ENCODE assay signal across 10 cellular contexts in the genomic region with DNA sequence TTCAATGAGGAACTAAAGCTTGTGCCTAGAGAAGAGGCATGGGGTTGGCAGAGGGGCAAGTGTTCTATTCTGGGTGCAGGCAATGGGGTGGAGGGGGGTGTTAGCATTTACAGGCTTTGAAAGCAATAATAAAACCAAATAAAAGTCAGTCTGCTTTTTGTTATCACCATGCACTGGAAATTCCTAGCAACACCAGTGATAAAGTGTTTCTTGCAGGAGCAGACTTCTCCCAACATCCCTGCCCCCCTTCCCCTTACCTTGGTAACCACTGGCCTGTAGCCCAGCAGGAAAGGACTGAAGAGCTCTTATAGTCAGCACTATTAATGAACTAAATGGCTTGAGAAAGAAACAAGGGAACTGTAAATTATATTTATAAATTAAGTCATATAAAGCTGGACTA.
DNase-seq lines count a peak whose midpoint lies in the region; ATAC-seq and TF ChIP-seq lines count a peak whose summit lies in the region.
"Had no signal": no experiment of that assay in that cellular context is flagged by ENCODE, and none has a peak within 500 bp of the region (broad histone marks: within the 10 kb centered on the region; RNA-seq: fewer than 3 reads in every experiment).

No MANE protein-coding gene starts in this region.

- H3K36me3 ChIP-seq in BE2C, result no peaks in the 10 kb centered on the region
- H3K36me3 ChIP-seq: tibial artery had no signal

- no peak overlapping the region for H3K27ac Mint-ChIP-seq in activated naive CD8-positive, alpha-beta T cell treated with anti-CD3 and anti-CD28 coated beads, Interleukin-2, amount 50 U/mL, for 24 hours

- H3K4me1 ChIP-seq in BE2C, result peaks cover 15% of the 10 kb centered on the region
- H3K4me1 ChIP-seq: tibial artery had no signal

- ATAC-seq in GM19463 (IDR thresholded peaks at IDR 0.05; ENCODE audit: unreplicated experiment) (peak; percentile 5), left colon (peak; percentile 34)
- ATAC-seq in activated naive CD8-positive, alpha-beta T cell treated with anti-CD3 and anti-CD28 coated beads, Interleukin-2, amount 50 U/mL, for 24 hours, result no peak
- no peak for ATAC-seq in activated CD4-positive, CD25-positive, alpha-beta regulatory T cell treated with anti-CD3 and anti-CD28 coated beads, Interleukin-2, amount 50 U/mL, for 24 hours

- no peaks in the 10 kb centered on the region for H3K36me3 Mint-ChIP-seq in activated naive CD8-positive, alpha-beta T cell treated with anti-CD3 and anti-CD28 coated beads, Interleukin-2, amount 50 U/mL, for 24 hours (ENCODE audit: low read depth)

- H3K27me3 ChIP-seq in BE2C, result no peaks in the 10 kb centered on the region
- H3K27me3 ChIP-seq: tibial artery had no signal

- no peaks in the 10 kb centered on the region for H3K9me3 ChIP-seq in BE2C
- H3K9me3 ChIP-seq: tibial artery had no signal

- no peak overlapping the region for H3K4me3 Mint-ChIP-seq in activated naive CD8-positive, alpha-beta T cell treated with anti-CD3 and anti-CD28 coated beads, Interleukin-2, amount 50 U/mL, for 24 hours

- H3K9me3 Mint-ChIP-seq in activated naive CD8-positive, alpha-beta T cell treated with anti-CD3 and anti-CD28 coated beads, Interleukin-2, amount 50 U/mL, for 24 hours, result no peaks in the 10 kb centered on the region

- no peak overlapping the region for H3K4me3 ChIP-seq in BE2C (ENCODE audit: low read depth, low read length)
- H3K4me3 ChIP-seq: tibial artery had no signal

- DNase-seq in BE2C, result peak; percentile 35
- DNase-seq in NCI-H1105 treated with DMSO at 0.1 percent for 48 hours (lab: John Stamatoyannopoulos, UW), result peak; percentile 97
- DNase-seq in left colon, result peak in 1 of 2 donors; percentile 44
- DNase-seq in activated CD4-positive, alpha-beta T cell treated with anti-CD3 and anti-CD28 coated beads for 1 hour, result no peak
- DNase-seq in activated naive CD8-positive, alpha-beta T cell treated with anti-CD3 and anti-CD28 coated beads, Interleukin-2, amount 50 U/mL, for 24 hours, result no peak
- DNase-seq in posterior vena cava (ENCODE audit: low spot score), result no peak
- DNase-seq: stimulated activated CD4-positive, alpha-beta T cell treated with anti-CD3 and anti-CD28 coated beads, Interleukin-4, amount 100 ng/mL, for 1 hour; tibial artery had no signal

- peaks cover 1% of the 10 kb centered on the region for H3K27me3 Mint-ChIP-seq in activated naive CD8-positive, alpha-beta T cell treated with anti-CD3 and anti-CD28 coated beads, Interleukin-2, amount 50 U/mL, for 24 hours

- peaks cover 35% of the 10 kb centered on the region for H3K4me1 Mint-ChIP-seq in activated naive CD8-positive, alpha-beta T cell treated with anti-CD3 and anti-CD28 coated beads, Interleukin-2, amount 50 U/mL, for 24 hours

- intact Hi-C loops in left colon (cut with DNase I, micrococcal nuclease) (no loop called here), posterior vena cava (cut with DNase I) (no loop called here)

- TF ChIP-seq CTCF in BE2C (IDR thresholded peaks at IDR 0.05; ENCODE audit: low read depth, low read length), result no peak

Comparison
In these comparisons a context has a peak if more than half of its experiments do, and no peak if none do; other contexts are left out.
1. DNase-seq: peak in BE2C (single experiment) and NCI-H1105 treated with DMSO at 0.1 percent for 48 hours (single experiment); none in activated CD4-positive, alpha-beta T cell treated with anti-CD3 and anti-CD28 coated beads for 1 hour (single experiment), activated naive CD8-positive, alpha-beta T cell treated with anti-CD3 and anti-CD28 coated beads, Interleukin-2, amount 50 U/mL, for 24 hours (single experiment) and posterior vena cava (single experiment).
2. ATAC-seq: peak in GM19463 (single experiment) and left colon (single experiment); none in activated naive CD8-positive, alpha-beta T cell treated with anti-CD3 and anti-CD28 coated beads, Interleukin-2, amount 50 U/mL, for 24 hours (single experiment) and activated CD4-positive, CD25-positive, alpha-beta regulatory T cell treated with anti-CD3 and anti-CD28 coated beads, Interleukin-2, amount 50 U/mL, for 24 hours (0 of 2).